In the genomic region with DNA sequence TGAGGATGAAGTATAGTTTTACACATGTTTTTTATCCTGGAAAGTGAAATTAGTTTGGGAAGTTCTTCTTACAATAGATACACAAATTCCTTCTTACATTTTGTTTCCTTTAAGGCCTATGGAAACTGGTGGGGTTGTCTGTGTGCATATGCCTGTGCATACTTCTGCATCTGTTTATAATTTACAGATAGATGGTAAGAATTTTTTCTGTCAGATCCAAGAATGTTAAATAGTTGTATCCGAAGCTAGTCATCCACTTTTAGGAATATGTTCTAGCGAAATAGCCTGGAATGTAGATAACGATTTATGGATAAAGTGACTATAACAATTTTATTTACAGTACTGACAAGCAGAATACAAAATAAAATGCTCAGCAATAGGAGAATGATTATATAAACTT, we compare ENCODE assay signal across 22 cellular contexts.
"Had no signal": no experiment of that assay in that cellular context is flagged by ENCODE, and none has a peak within 500 bp of the region (broad histone marks: within the 10 kb centered on the region; RNA-seq: fewer than 3 reads in every experiment).

No MANE protein-coding gene starts in this region.

- H3K4me3 ChIP-seq: esophagus squamous epithelium, right lobe of liver, tibial nerve had no signal

- H3K27me3 Mint-ChIP-seq: activated naive CD4-positive, alpha-beta T cell treated with anti-CD3 and anti-CD28 coated beads, Interleukin-2, amount 10 ng/mL, durations not matched to agents 7 days and 5 days had no signal

- H3K27ac ChIP-seq: epithelial cell of prostate, esophagus squamous epithelium, right lobe of liver, tibial nerve, VCaP had no signal

- H3K4me3 Mint-ChIP-seq: activated naive CD4-positive, alpha-beta T cell treated with anti-CD3 and anti-CD28 coated beads, Interleukin-2, amount 10 ng/mL, durations not matched to agents 7 days and 5 days; activated naive CD8-positive, alpha-beta T cell treated with anti-CD3 and anti-CD28 coated beads, Interleukin-2, amount 10 ng/mL, durations not matched to agents 7 days and 5 days; memory B cell; natural killer cell; T-cell had no signal

- DNase-seq: activated CD4-positive, alpha-beta T cell treated with anti-CD3 and anti-CD28 coated beads for 4 hours; activated CD4-positive, alpha-beta T cell treated with anti-CD3 and anti-CD28 coated beads, Interleukin-2, amount 50 U/mL, for 48 hours; activated CD8-positive, alpha-beta memory T cell treated with anti-CD3 and anti-CD28 coated beads for 24 hours; activated gamma-delta T cell; activated naive CD4-positive, alpha-beta T cell treated with anti-CD3 and anti-CD28 coated beads, Interleukin-2, amount 10 ng/mL, durations not matched to agents 7 days and 5 days; activated naive CD8-positive, alpha-beta T cell treated with anti-CD3 and anti-CD28 coated beads, Interleukin-2, amount 10 ng/mL, durations not matched to agents 7 days and 5 days; activated T-cell treated with anti-CD3 and anti-CD28 coated beads, Interleukin-2, amount 50 U/mL, for 1 hour; amniotic stem cell; caudate nucleus; effector CD8-positive, alpha-beta T cell; esophagus squamous epithelium; head of caudate nucleus; hippocampal formation; natural killer cell; right lobe of liver; stimulated activated CD4-positive, alpha-beta T cell treated with anti-CD3 and anti-CD28 coated beads, Interleukin-2, amount 100 ng/mL, for 48 hours; stimulated activated naive CD4-positive, alpha-beta T cell treated with Interleukin-2 at 50 U/mL for 16 hours; T-cell had no signal

- H3K36me3 ChIP-seq: esophagus squamous epithelium, right lobe of liver, tibial nerve had no signal

- H3K9me3 ChIP-seq: esophagus squamous epithelium, right lobe of liver, tibial nerve had no signal

- H3K9me3 Mint-ChIP-seq: activated naive CD4-positive, alpha-beta T cell treated with anti-CD3 and anti-CD28 coated beads, Interleukin-2, amount 10 ng/mL, durations not matched to agents 7 days and 5 days; activated naive CD8-positive, alpha-beta T cell treated with anti-CD3 and anti-CD28 coated beads, Interleukin-2, amount 10 ng/mL, durations not matched to agents 7 days and 5 days; natural killer cell; T-cell had no signal

- H3K4me1 Mint-ChIP-seq: activated naive CD4-positive, alpha-beta T cell treated with anti-CD3 and anti-CD28 coated beads, Interleukin-2, amount 10 ng/mL, durations not matched to agents 7 days and 5 days; activated naive CD8-positive, alpha-beta T cell treated with anti-CD3 and anti-CD28 coated beads, Interleukin-2, amount 10 ng/mL, durations not matched to agents 7 days and 5 days; memory B cell; natural killer cell had no signal

- H3K27ac Mint-ChIP-seq: activated naive CD4-positive, alpha-beta T cell treated with anti-CD3 and anti-CD28 coated beads, Interleukin-2, amount 10 ng/mL, durations not matched to agents 7 days and 5 days; activated naive CD8-positive, alpha-beta T cell treated with anti-CD3 and anti-CD28 coated beads, Interleukin-2, amount 10 ng/mL, durations not matched to agents 7 days and 5 days; memory B cell; natural killer cell; T-cell had no signal

- H3K36me3 Mint-ChIP-seq: activated naive CD4-positive, alpha-beta T cell treated with anti-CD3 and anti-CD28 coated beads, Interleukin-2, amount 10 ng/mL, durations not matched to agents 7 days and 5 days; activated naive CD8-positive, alpha-beta T cell treated with anti-CD3 and anti-CD28 coated beads, Interleukin-2, amount 10 ng/mL, durations not matched to agents 7 days and 5 days; memory B cell; natural killer cell; T-cell had no signal
